Comparison of ENCODE assay signal across 27 cellular contexts in the genomic region with DNA sequence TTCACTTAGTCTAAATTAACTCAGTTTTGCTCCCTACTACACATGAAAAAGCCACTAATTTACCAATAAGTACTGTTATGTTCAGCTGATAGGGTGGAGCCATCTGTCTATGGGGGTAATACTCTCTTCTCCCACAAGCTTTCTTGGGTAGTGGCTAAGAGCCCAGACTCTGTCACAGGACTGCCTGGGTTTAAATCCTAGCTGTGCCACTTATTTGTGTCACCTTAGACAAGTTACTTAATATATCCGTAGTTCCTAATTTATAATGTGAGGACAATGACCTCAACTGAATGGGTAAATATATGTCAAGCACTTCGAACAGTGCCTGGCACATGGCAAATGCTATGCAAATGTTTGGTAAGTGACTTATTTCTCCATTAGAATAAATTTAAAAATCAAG.
"Had no signal": no experiment of that assay in that cellular context is flagged by ENCODE, and none has a peak within 500 bp of the region (broad histone marks: within the 10 kb centered on the region; RNA-seq: fewer than 3 reads in every experiment).

No MANE protein-coding gene starts in this region.

- ATAC-seq: left colon; left lung; lower lobe of right lung; natural killer cell; stimulated activated naive B cell treated with anti-CD40 and anti-IgM and Interleukin-4, amounts not matched to agents 10 μg/mL and 1 μg/mL and 100 μg/mL, for 72 hours; stimulated activated naive CD8-positive, alpha-beta T cell treated with anti-CD3 and anti-CD28 coated beads, Interleukin-15, Interleukin-2, amounts not matched to agents 100 U/mL and 50 U/mL, for 24 hours; upper lobe of right lung had no signal

- H3K9me3 ChIP-seq: neutrophil, right lobe of liver, suprapubic skin, thoracic aorta, tibial artery, upper lobe of right lung had no signal

- H3K36me3 ChIP-seq: left lung, lower lobe of right lung, neural progenitor cell, neutrophil, right atrium auricular region, right lobe of liver, stomach, suprapubic skin, thoracic aorta, tibial artery, upper lobe of right lung had no signal

- H3K27me3 ChIP-seq: left lung, neural progenitor cell, neutrophil, right atrium auricular region, right lobe of liver, stomach, suprapubic skin, tibial artery, upper lobe of right lung had no signal

- H3K4me3 ChIP-seq: left lung, lower lobe of right lung, neural progenitor cell, right atrium auricular region, right lobe of liver, skin epidermis, stomach, suprapubic skin, thoracic aorta, tibial artery, upper lobe of right lung had no signal

- H3K4me1 ChIP-seq: left lung, lower lobe of right lung, neural progenitor cell, right atrium auricular region, right lobe of liver, stomach, suprapubic skin, tibial artery, upper lobe of right lung had no signal

- H3K27ac ChIP-seq: left lung, lower lobe of right lung, neural progenitor cell, neutrophil, parathyroid adenoma, right atrium auricular region, right lobe of liver, skin epidermis, stomach, suprapubic skin, thoracic aorta, tibial artery, upper lobe of right lung had no signal

- DNase-seq: hypothalamus; immature natural killer cell; kidney; left colon; left lung; lower lobe of right lung; naive B cell; natural killer cell; nephron progenitor cell; occipital lobe; right lobe of liver; stimulated activated CD4-positive, alpha-beta T cell treated with anti-CD3 and anti-CD28 coated beads, Interleukin-12 subunit alpha, Interleukin-12 subunit beta, amount 100 ng/mL, for 4 hours; stimulated activated CD4-positive, alpha-beta T cell treated with anti-CD3 and anti-CD28 coated beads, Interleukin-15, amount 100 ng/mL, for 24 hours; stimulated activated CD4-positive, alpha-beta T cell treated with anti-CD3 and anti-CD28 coated beads, Interleukin-2, amount 100 ng/mL, for 24 hours; stimulated activated CD4-positive, alpha-beta T cell treated with anti-CD3 and anti-CD28 coated beads, Interleukin-4, amount 100 ng/mL, for 1 hour; stimulated activated naive B cell treated with anti-CD40 and anti-IgM and Interleukin-4, amounts not matched to agents 10 μg/mL and 1 μg/mL and 100 μg/mL, for 72 hours; stimulated activated naive CD8-positive, alpha-beta T cell treated with anti-CD3 and anti-CD28 coated beads, Interleukin-15, Interleukin-2, amounts not matched to agents 100 U/mL and 50 U/mL, for 24 hours; stomach; tibial artery; upper lobe of right lung had no signal
